ENCODE assay signal across 8 cellular contexts in the genomic region with DNA sequence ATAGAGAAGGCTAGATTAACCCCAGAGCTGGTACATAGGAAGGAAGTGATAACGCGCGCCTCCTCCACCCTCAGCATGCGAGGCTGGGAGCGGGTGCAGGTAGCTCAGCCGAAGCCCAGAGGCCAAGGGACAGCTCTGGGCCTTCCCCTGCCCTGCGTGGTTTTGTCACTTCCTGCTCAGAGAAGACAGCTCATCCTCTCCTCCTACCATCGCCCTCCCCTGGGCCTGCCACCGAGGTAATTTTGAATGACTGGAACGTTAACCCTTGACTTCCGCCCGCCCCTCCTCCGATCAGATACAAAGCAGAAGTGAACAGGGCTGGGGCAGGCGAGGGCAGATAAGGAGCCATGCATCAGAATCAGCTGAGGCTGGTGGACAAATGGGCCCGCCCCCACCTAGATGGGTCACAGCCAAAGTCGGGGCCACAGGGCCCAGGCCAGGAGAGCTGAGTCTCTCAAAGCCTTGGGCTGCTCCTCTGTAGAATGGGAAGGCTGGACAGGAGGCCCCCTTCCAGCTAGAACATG. TPM values are rescaled to one million over a fixed set of nuclear protein-coding genes. Genes with fewer than 3 reads are reported as not detected.
A peak's percentile ranks its signal among the peaks of the same experiment; 100 is the strongest.
DNase-seq lines count a peak whose midpoint lies in the region; ATAC-seq and TF ChIP-seq lines count a peak whose summit lies in the region.

No MANE protein-coding gene starts in this region.

- no peaks in the 10 kb centered on the region for H3K9me3 ChIP-seq in left lung
- H3K9me3 ChIP-seq in prostate gland = no peaks in the 10 kb centered on the region

- no peak for TF ChIP-seq POLR2A in prostate gland (IDR thresholded peaks at IDR 0.05)

- H3K9me3 Mint-ChIP-seq in activated naive CD4-positive, alpha-beta T cell treated with anti-CD3 and anti-CD28 coated beads for 36 hours = no peaks in the 10 kb centered on the region
- no peaks in the 10 kb centered on the region for H3K9me3 Mint-ChIP-seq in mesothelial cell of epicardium

- H3K36me3 ChIP-seq in left lung (peaks cover 0 to 11% of the 10 kb centered on the region in 2 donors), prostate gland (no peaks in the 10 kb centered on the region)

- H3K4me3 ChIP-seq in left lung (peak overlapping the region in 1 of 2 donors; percentile 67), prostate gland (no peak overlapping the region)

- peaks cover 0 to 78% of the 10 kb centered on the region in 2 donors for H3K27me3 ChIP-seq in left lung
- H3K27me3 ChIP-seq in prostate gland (replicated peaks; ENCODE audit: insufficient read depth) = no peaks in the 10 kb centered on the region

- intact Hi-C loops in activated naive CD4-positive, alpha-beta T cell treated with anti-CD3 and anti-CD28 coated beads for 36 hours (cut with micrococcal nuclease) = loop anchor here (1.0 to 5.0 kb wide), 6 partner anchors 12 to 714 kb away; a partner anchor contains a TSS
- intact Hi-C loops in left lung (cut with DNase I) = no loop called here
- intact Hi-C loops in prostate gland (cut with DNase I) = no loop called here

- DNase-seq in SKM-1 treated with dmso at 0.1 percent for 144 hours (lab: John Stamatoyannopoulos, UW; ENCODE audit: unreplicated experiment) (peak; percentile 98), left lung (peak; percentile 87 to 92), mesothelial cell of epicardium (ENCODE audit: low spot score in 2 of 2, unreplicated experiment in 2 of 2) (no peak), prostate gland (ENCODE audit: low spot score) (no peak)
- DNase-seq in activated naive CD4-positive, alpha-beta T cell treated with anti-CD3 and anti-CD28 coated beads for 36 hours = peak; percentile 98
- peak; percentile 92 for DNase-seq in stimulated activated CD8-positive, alpha-beta memory T cell treated with anti-CD3 and anti-CD28 coated beads, Interleukin-4, amount 100 ng/mL, for 48 hours

- no peaks in the 10 kb centered on the region for H3K27me3 Mint-ChIP-seq in activated naive CD4-positive, alpha-beta T cell treated with anti-CD3 and anti-CD28 coated beads for 36 hours (ENCODE audit: low read depth)
- peaks cover 9% of the 10 kb centered on the region for H3K27me3 Mint-ChIP-seq in mesothelial cell of epicardium (ENCODE audit: low read depth)

- H3K27ac Mint-ChIP-seq in activated naive CD4-positive, alpha-beta T cell treated with anti-CD3 and anti-CD28 coated beads for 36 hours = peak overlapping the region; percentile 99
- H3K27ac Mint-ChIP-seq in mesothelial cell of epicardium = no peak overlapping the region

- peaks cover 61% of the 10 kb centered on the region for H3K36me3 Mint-ChIP-seq in activated naive CD4-positive, alpha-beta T cell treated with anti-CD3 and anti-CD28 coated beads for 36 hours (ENCODE audit: low read depth)
- H3K36me3 Mint-ChIP-seq in mesothelial cell of epicardium = no peaks in the 10 kb centered on the region

- ATAC-seq in GM19025 (IDR thresholded peaks at IDR 0.05; ENCODE audit: low read depth, unreplicated experiment) (peak; percentile 57), HG03175 (IDR thresholded peaks at IDR 0.05; ENCODE audit: unreplicated experiment) (peak; percentile 70), left lung (peak; percentile 66)

- H3K27ac ChIP-seq in left lung (peak overlapping the region; percentile 70 to 95), prostate gland (no peak overlapping the region)

- 64% methylated on average over 16 of the region's 16 CpGs for WGBS in prostate gland

- CTCF ChIA-PET in activated naive CD4-positive, alpha-beta T cell treated with anti-CD3 and anti-CD28 coated beads for 36 hours (lab: Charles Lee) = interaction anchor here (0.8 to 17.7 kb wide), 12 partner anchors 12 to 364 kb away, joined by 3 to 220 read pairs (median 4); a partner anchor contains a TSS

- peaks cover 57% of the 10 kb centered on the region for H3K4me1 Mint-ChIP-seq in activated naive CD4-positive, alpha-beta T cell treated with anti-CD3 and anti-CD28 coated beads for 36 hours (ENCODE audit: low read depth)
- H3K4me1 Mint-ChIP-seq in mesothelial cell of epicardium = peaks cover 15% of the 10 kb centered on the region

- TF ChIP-seq CTCF in left lung (IDR thresholded peaks at IDR 0.05) (no peak), mesothelial cell of epicardium (IDR thresholded peaks at IDR 0.05; ENCODE audit: unreplicated experiment) (no peak), prostate gland (IDR thresholded peaks at IDR 0.05) (no peak)

- H3K4me1 ChIP-seq in left lung (peaks cover 0 to 84% of the 10 kb centered on the region in 2 donors), prostate gland (replicated peaks) (no peaks in the 10 kb centered on the region)

- H3K4me3 Mint-ChIP-seq in activated naive CD4-positive, alpha-beta T cell treated with anti-CD3 and anti-CD28 coated beads for 36 hours = peak overlapping the region; percentile 99
- H3K4me3 Mint-ChIP-seq in mesothelial cell of epicardium = no peak overlapping the region

RNA-seq across cellular contexts. Expression of a gene that starts 1.6 kb away (rescaled TPM):
- total RNA-seq in activated naive CD4-positive, alpha-beta T cell treated with anti-CD3 and anti-CD28 coated beads for 36 hours = 100 to 1,000 TPM; 728 to 759 TPM
- total RNA-seq in left lung (10 to 100 TPM; 40.9 to 77.2 TPM), mesothelial cell of epicardium (6.3 to 6.5 TPM (median 6.4 TPM) in 3 replicates), prostate gland (10 to 100 TPM in 1 of 2 donors, 1 to 10 TPM in 1; 9.7 to 14.4 TPM)

RNA-seq across cellular contexts. Expression of a gene that starts 30.2 kb away (rescaled TPM):
- 10 to 100 TPM; 28.1 to 28.6 TPM for total RNA-seq in activated naive CD4-positive, alpha-beta T cell treated with anti-CD3 and anti-CD28 coated beads for 36 hours
- under 1 TPM in 1 of 2 donors, not detected in 1; 0.26 TPM for total RNA-seq in left lung
- 0.61 to 0.82 TPM (median 0.69 TPM) in 3 replicates for total RNA-seq in mesothelial cell of epicardium
- total RNA-seq in prostate gland = 10 to 100 TPM in 1 of 2 donors, not detected in 1; 46.4 TPM

RNA-seq across cellular contexts. Expression of a gene that starts 39.9 kb away (rescaled TPM):
- 10 to 100 TPM; 30.5 to 34.0 TPM for total RNA-seq in activated naive CD4-positive, alpha-beta T cell treated with anti-CD3 and anti-CD28 coated beads for 36 hours
- total RNA-seq in left lung (10 to 100 TPM; 16.2 to 63.4 TPM), mesothelial cell of epicardium (0.11 TPM in 1 of 3 replicates, not detected in the others), prostate gland (1 to 10 TPM; 4.7 to 5.5 TPM)

RNA-seq across cellular contexts. Expression of a gene that starts 54.4 kb away (rescaled TPM):
- total RNA-seq in activated naive CD4-positive, alpha-beta T cell treated with anti-CD3 and anti-CD28 coated beads for 36 hours = 10 to 100 TPM; 13.4 to 13.6 TPM
- total RNA-seq in left lung = 10 to 100 TPM in 1 of 2 donors, 1 to 10 TPM in 1; 7.2 to 16.0 TPM
- total RNA-seq in mesothelial cell of epicardium = 51.8 to 58.3 TPM (median 54.1 TPM) in 3 replicates
- 1 to 10 TPM; 2.1 to 9.3 TPM for total RNA-seq in prostate gland

Comparison
In these comparisons a context has a peak if more than half of its experiments do, and no peak if none do; other contexts are left out.
1. DNase-seq: peak in SKM-1 treated with dmso at 0.1 percent for 144 hours (single experiment), activated naive CD4-positive, alpha-beta T cell treated with anti-CD3 and anti-CD28 coated beads for 36 hours (single experiment), left lung (2 of 2) and stimulated activated CD8-positive, alpha-beta memory T cell treated with anti-CD3 and anti-CD28 coated beads, Interleukin-4, amount 100 ng/mL, for 48 hours (single experiment); none in mesothelial cell of epicardium (0 of 2) and prostate gland (single experiment).
2. H3K27ac ChIP-seq: peak in left lung (2 of 2); none in prostate gland (0 of 2).
3. RNA of a gene that starts 1.6 kb away (total RNA-seq): 728 to 759 TPM in activated naive CD4-positive, alpha-beta T cell treated with anti-CD3 and anti-CD28 coated beads for 36 hours; 40.9 to 77.2 TPM in left lung, 9.7 to 14.4 TPM in prostate gland and 6.3 to 6.5 TPM in mesothelial cell of epicardium; every median in the first group is over 4 times any median in the second.
4. Peak in every context shown above with its lines, with median percentiles within 50 percentile points of each other: ATAC-seq.